In genomic region chr9:91900057-91900816, GRCh38 we compare ENCODE assay signal across 1 cellular context.
TF ChIP-seq lines count a peak whose summit lies in the region.

No MANE protein-coding gene starts in this region.

TF ChIP-seq in K562, 482 proteins besides CTCF, POLR2A, EP300 and RAD21 (continued from another document and continues in another):
- TF ChIP-seq CUX1 (CRISPR knock-in tag; IDR thresholded peaks at IDR 0.05) (no peak), MCM2 (IDR thresholded peaks at IDR 0.05; ENCODE audit: low read depth) (no peak), SMARCA5 (IDR thresholded peaks at IDR 0.05) (no peak), ZNF655 (CRISPR knock-in tag; IDR thresholded peaks at IDR 0.05) (no peak), MTA1 (IDR thresholded peaks at IDR 0.05; ENCODE audit: borderline replicate concordance) (no peak), ZNF197 (CRISPR knock-in tag; IDR thresholded peaks at IDR 0.05; ENCODE audit: low read depth) (no peak; the same call in 1 of the 2 replicates), TAF1 (IDR thresholded peaks at IDR 0.05; ENCODE audit: control insufficient read depth, extremely low read depth, insufficient read depth, low read length, severe bottlenecking) (peak; percentile 38), PPARD (CRISPR knock-in tag; IDR thresholded peaks at IDR 0.05) (no peak), KDM4B (IDR thresholded peaks at IDR 0.05; ENCODE audit: borderline replicate concordance in 2 of 2, low read depth in 1 of 2) (peak in 1 of 2 experiments; percentile 72; a peak in 1 of 4 replicates), SNAPC5 (CRISPR knock-in tag; IDR thresholded peaks at IDR 0.05) (no peak), USF1 (CRISPR knock-in tag; IDR thresholded peaks at IDR 0.05) (peak; percentile 78), CREB3 (tag; conservative IDR thresholded peaks at IDR 0.05; ENCODE audit: low read depth) (peak; percentile 44; the same call in 1 of the 2 replicates), ARID3A (IDR thresholded peaks at IDR 0.05; ENCODE audit: borderline replicate concordance, low read depth, low read length) (0 out of 2 replicates have a peak, but pooled peaks have one; percentile 54), RERE (CRISPR knock-in tag; IDR thresholded peaks at IDR 0.05; ENCODE audit: borderline replicate concordance) (no peak), TGIF2 (CRISPR knock-in tag; IDR thresholded peaks at IDR 0.05) (no peak), POLR3G (IDR thresholded peaks at IDR 0.05; ENCODE audit: extremely low read depth, insufficient read length, insufficient replicate concordance) (no peak), ZBTB43 (CRISPR knock-in tag; IDR thresholded peaks at IDR 0.05) (0 out of 2 replicates have a peak, but pooled peaks have one; percentile 79), RBM15 (IDR thresholded peaks at IDR 0.05; ENCODE audit: insufficient read depth, low read length) (no peak), ZBTB8A (IDR thresholded peaks at IDR 0.05; ENCODE audit: partially characterized antibody) (no peak), ZNF696 (CRISPR knock-in tag; conservative IDR thresholded peaks at IDR 0.05) (no peak), ZNF830 (CRISPR knock-in tag; IDR thresholded peaks at IDR 0.05) (0 out of 2 replicates have a peak, but pooled peaks have one; percentile 66), ZNF174 (CRISPR knock-in tag; IDR thresholded peaks at IDR 0.05) (no peak), ZBTB34 (CRISPR knock-in tag; IDR thresholded peaks at IDR 0.05) (peak; percentile 53; the same call in 1 of the 2 replicates), SMC3 (conservative IDR thresholded peaks at IDR 0.05; ENCODE audit: insufficient read depth, low read depth, low read length) (no peak), FOXO4 (CRISPR knock-in tag; IDR thresholded peaks at IDR 0.05) (no peak; the same call in 1 of the 2 replicates), VEZF1 (CRISPR knock-in tag; IDR thresholded peaks at IDR 0.05) (peak; percentile 87), POLR2AphosphoS2 (IDR thresholded peaks at IDR 0.05; ENCODE audit: low read length) (no peak), GMEB1 (CRISPR knock-in tag; IDR thresholded peaks at IDR 0.05) (peak; percentile 31; the same call in 1 of the 2 replicates)
